ENCODE assay signal across 40 cellular contexts in genomic region chr2:147170932-147171331, GRCh38.
"Had no signal": no experiment of that assay in that cellular context is flagged by ENCODE, and none has a peak within 500 bp of the region (broad histone marks: within the 10 kb centered on the region; RNA-seq: fewer than 3 reads in every experiment).

No MANE protein-coding gene starts in this region.

- H3K27ac ChIP-seq: adrenal gland, ascending aorta, body of pancreas, brain microvascular endothelial cell, breast epithelium, cardiac muscle cell had no signal

- H3K9me3 ChIP-seq: adrenal gland, ascending aorta, body of pancreas, breast epithelium had no signal

- H3K36me3 Mint-ChIP-seq: activated naive CD4-positive, alpha-beta T cell treated with anti-CD3 and anti-CD28 coated beads, Interleukin-2, amount 10 ng/mL, durations not matched to agents 7 days and 5 days; activated naive CD4-positive, alpha-beta T cell treated with anti-CD3 and anti-CD28 coated beads, Interleukin-2, amount 50 U/mL, for 24 hours; activated naive CD4-positive, alpha-beta T cell treated with anti-CD3 and anti-CD28 coated beads, Interleukin-2, amount 50 U/mL, for 72 hours; activated naive CD8-positive, alpha-beta T cell; activated naive CD8-positive, alpha-beta T cell treated with anti-CD3 and anti-CD28 coated beads for 36 hours; activated naive CD8-positive, alpha-beta T cell treated with anti-CD3 and anti-CD28 coated beads, Interleukin-2, amount 10 ng/mL, durations not matched to agents 7 days and 5 days; brain had no signal

- DNase-seq: activated effector memory CD4-positive, alpha-beta T cell treated with anti-CD3 and anti-CD28 coated beads, Interleukin-2, amount 50 U/mL, for 16 hours; activated effector memory CD4-positive, alpha-beta T cell treated with Interleukin-2 at 50 U/mL for 16 hours; activated gamma-delta T cell; activated gamma-delta T cell treated with Interleukin-2 at 50 U/mL for 16 hours; activated naive CD4-positive, alpha-beta T cell; activated naive CD4-positive, alpha-beta T cell treated with anti-CD3 and anti-CD28 coated beads for 36 hours; activated naive CD4-positive, alpha-beta T cell treated with anti-CD3 and anti-CD28 coated beads, Interleukin-2, amount 10 ng/mL, durations not matched to agents 7 days and 5 days; activated naive CD4-positive, alpha-beta T cell treated with anti-CD3 and anti-CD28 coated beads, Interleukin-2, amount 50 U/mL, for 16 hours; activated naive CD4-positive, alpha-beta T cell treated with Interleukin-2 at 50 U/mL for 16 hours; activated naive CD8-positive, alpha-beta T cell treated with anti-CD3 and anti-CD28 coated beads for 36 hours; activated naive CD8-positive, alpha-beta T cell treated with anti-CD3 and anti-CD28 coated beads, Interleukin-2, amount 10 ng/mL, durations not matched to agents 7 days and 5 days; activated naive CD8-positive, alpha-beta T cell treated with anti-CD3 and anti-CD28 coated beads, Interleukin-2, amount 50 U/mL, for 24 hours; activated T-cell treated with anti-CD3 and anti-CD28 coated beads, Interleukin-2, amount 50 U/mL, for 1 hour; activated T-cell treated with anti-CD3 and anti-CD28 coated beads, Interleukin-2, amount 50 U/mL, for 24 hours; activated T-cell treated with anti-CD3 and anti-CD28 coated beads, Interleukin-2, amount 50 U/mL, for 4 hours; activated T-cell treated with anti-CD3 and anti-CD28 coated beads, Interleukin-2, amount 50 U/mL, for 48 hours; activated T-cell treated with anti-CD3 and anti-CD28 coated beads, Interleukin-2, amount 50 U/mL, for 72 hours; adrenal gland; amniotic stem cell; amygdala; anterior cingulate cortex; aorta; body of pancreas; brain microvascular endothelial cell; caudate nucleus; central memory CD4-positive, alpha-beta T cell; cerebellar nuclear complex had no signal

- H3K9me3 Mint-ChIP-seq: activated naive CD4-positive, alpha-beta T cell treated with anti-CD3 and anti-CD28 coated beads for 36 hours; activated naive CD4-positive, alpha-beta T cell treated with anti-CD3 and anti-CD28 coated beads, Interleukin-2, amount 10 ng/mL, durations not matched to agents 7 days and 5 days; activated naive CD4-positive, alpha-beta T cell treated with anti-CD3 and anti-CD28 coated beads, Interleukin-2, amount 50 U/mL, for 24 hours; activated naive CD8-positive, alpha-beta T cell treated with anti-CD3 and anti-CD28 coated beads for 36 hours; activated naive CD8-positive, alpha-beta T cell treated with anti-CD3 and anti-CD28 coated beads, Interleukin-2, amount 10 ng/mL, durations not matched to agents 7 days and 5 days; activated naive CD8-positive, alpha-beta T cell treated with anti-CD3 and anti-CD28 coated beads, Interleukin-2, amount 50 U/mL, for 24 hours; activated T-cell treated with anti-CD3 and anti-CD28 coated beads, Interleukin-2, amount 50 U/mL, for 24 hours; activated T-cell treated with anti-CD3 and anti-CD28 coated beads, Interleukin-2, amount 50 U/mL, for 4 hours; activated T-helper 1 cell treated with anti-CD3 and anti-CD28 coated beads, Interleukin-12 subunit alpha, Interleukin-12 subunit beta, Interleukin-2, Interleukin-4 antibody, amounts not matched to agents 30 ng/mL and 10 ng/mL and 1 ng/mL, durations not matched to agents 14 hours and 24 hours and 36 hours; activated T-helper 2 cell treated with anti-CD3 and anti-CD28 coated beads, Interferon-gamma antibody, Interleukin-2, Interleukin-4, amounts not matched to agents 10 μg/mL and 5 μg/mL and 100 μg/mL, durations not matched to agents 14 hours and 24 hours and 36 hours had no signal

- H3K4me1 ChIP-seq: adrenal gland, ascending aorta, body of pancreas, breast epithelium had no signal

- H3K27me3 Mint-ChIP-seq: activated naive CD8-positive, alpha-beta T cell; activated naive CD8-positive, alpha-beta T cell treated with anti-CD3 and anti-CD28 coated beads, Interleukin-2, amount 50 U/mL, for 24 hours; activated T-cell treated with anti-CD3 and anti-CD28 coated beads, Interleukin-2, amount 50 U/mL, for 24 hours; activated T-helper 17 cell treated with anti-CD3 and anti-CD28 coated beads, Interleukin-2, amount 50 U/mL, for 72 hours; brain; central memory CD8-positive, alpha-beta T cell had no signal

- H3K27ac Mint-ChIP-seq: activated naive CD4-positive, alpha-beta T cell treated with anti-CD3 and anti-CD28 coated beads for 36 hours; activated naive CD4-positive, alpha-beta T cell treated with anti-CD3 and anti-CD28 coated beads, Interleukin-2, amount 10 ng/mL, durations not matched to agents 7 days and 5 days; activated naive CD4-positive, alpha-beta T cell treated with anti-CD3 and anti-CD28 coated beads, Interleukin-2, amount 50 U/mL, for 24 hours; activated naive CD4-positive, alpha-beta T cell treated with anti-CD3 and anti-CD28 coated beads, Interleukin-2, amount 50 U/mL, for 72 hours; activated naive CD8-positive, alpha-beta T cell; activated naive CD8-positive, alpha-beta T cell treated with anti-CD3 and anti-CD28 coated beads for 36 hours; activated naive CD8-positive, alpha-beta T cell treated with anti-CD3 and anti-CD28 coated beads, Interleukin-2, amount 10 ng/mL, durations not matched to agents 7 days and 5 days; activated naive CD8-positive, alpha-beta T cell treated with anti-CD3 and anti-CD28 coated beads, Interleukin-2, amount 50 U/mL, for 24 hours; activated T-cell treated with anti-CD3 and anti-CD28 coated beads, Interleukin-2, amount 50 U/mL, for 24 hours; activated T-cell treated with anti-CD3 and anti-CD28 coated beads, Interleukin-2, amount 50 U/mL, for 72 hours; activated T-helper 1 cell treated with anti-CD3 and anti-CD28 coated beads, Interleukin-12 subunit alpha, Interleukin-12 subunit beta, Interleukin-2, Interleukin-4 antibody, amounts not matched to agents 30 ng/mL and 10 ng/mL and 1 ng/mL, durations not matched to agents 14 hours and 24 hours and 36 hours; activated T-helper 17 cell treated with anti-CD3 and anti-CD28 coated beads, Interleukin-2, amount 50 U/mL, for 72 hours; activated T-helper 2 cell treated with anti-CD3 and anti-CD28 coated beads, Interferon-gamma antibody, Interleukin-2, Interleukin-4, amounts not matched to agents 10 μg/mL and 5 μg/mL and 100 μg/mL, durations not matched to agents 14 hours and 24 hours and 36 hours; brain had no signal

- H3K4me3 Mint-ChIP-seq: activated naive CD4-positive, alpha-beta T cell treated with anti-CD3 and anti-CD28 coated beads for 36 hours; activated naive CD4-positive, alpha-beta T cell treated with anti-CD3 and anti-CD28 coated beads, Interleukin-2, amount 10 ng/mL, durations not matched to agents 7 days and 5 days; activated naive CD4-positive, alpha-beta T cell treated with anti-CD3 and anti-CD28 coated beads, Interleukin-2, amount 50 U/mL, for 24 hours; activated naive CD8-positive, alpha-beta T cell; activated naive CD8-positive, alpha-beta T cell treated with anti-CD3 and anti-CD28 coated beads for 36 hours; activated naive CD8-positive, alpha-beta T cell treated with anti-CD3 and anti-CD28 coated beads, Interleukin-2, amount 10 ng/mL, durations not matched to agents 7 days and 5 days; activated naive CD8-positive, alpha-beta T cell treated with anti-CD3 and anti-CD28 coated beads, Interleukin-2, amount 50 U/mL, for 24 hours; activated T-cell treated with anti-CD3 and anti-CD28 coated beads, Interleukin-2, amount 50 U/mL, for 24 hours; activated T-cell treated with anti-CD3 and anti-CD28 coated beads, Interleukin-2, amount 50 U/mL, for 4 hours; activated T-cell treated with anti-CD3 and anti-CD28 coated beads, Interleukin-2, amount 50 U/mL, for 72 hours; activated T-helper 1 cell treated with anti-CD3 and anti-CD28 coated beads, Interleukin-12 subunit alpha, Interleukin-12 subunit beta, Interleukin-2, Interleukin-4 antibody, amounts not matched to agents 30 ng/mL and 10 ng/mL and 1 ng/mL, durations not matched to agents 14 hours and 24 hours and 36 hours; activated T-helper 17 cell treated with anti-CD3 and anti-CD28 coated beads, Interleukin-2, amount 50 U/mL, for 72 hours; brain; central memory CD8-positive, alpha-beta T cell had no signal

- H3K4me3 ChIP-seq: adrenal gland, ascending aorta, body of pancreas, breast epithelium, cardiac muscle cell had no signal

- ATAC-seq: activated naive CD4-positive, alpha-beta T cell treated with anti-CD3 and anti-CD28 coated beads, Interleukin-2, amount 50 U/mL, for 72 hours; activated naive CD8-positive, alpha-beta T cell treated with anti-CD3 and anti-CD28 coated beads, Interleukin-2, amount 50 U/mL, for 24 hours; activated T-cell treated with anti-CD3 and anti-CD28 coated beads, Interleukin-2, amount 50 U/mL, for 4 hours; activated T-cell treated with anti-CD3 and anti-CD28 coated beads, Interleukin-2, amount 50 U/mL, for 72 hours; activated T-helper 17 cell treated with anti-CD3 and anti-CD28 coated beads, Interleukin-2, amount 50 U/mL, for 72 hours; body of pancreas had no signal

- H3K36me3 ChIP-seq: adrenal gland, ascending aorta, brain microvascular endothelial cell, breast epithelium, cardiac muscle cell had no signal

- H3K27me3 ChIP-seq: adrenal gland, ascending aorta, body of pancreas, brain microvascular endothelial cell, breast epithelium, cardiac muscle cell had no signal

- FAIRE-seq: astrocyte, bronchial epithelial cell had no signal

- H3K4me1 Mint-ChIP-seq: activated naive CD4-positive, alpha-beta T cell treated with anti-CD3 and anti-CD28 coated beads, Interleukin-2, amount 10 ng/mL, durations not matched to agents 7 days and 5 days; activated naive CD4-positive, alpha-beta T cell treated with anti-CD3 and anti-CD28 coated beads, Interleukin-2, amount 50 U/mL, for 24 hours; activated naive CD8-positive, alpha-beta T cell treated with anti-CD3 and anti-CD28 coated beads for 36 hours; activated naive CD8-positive, alpha-beta T cell treated with anti-CD3 and anti-CD28 coated beads, Interleukin-2, amount 10 ng/mL, durations not matched to agents 7 days and 5 days; activated naive CD8-positive, alpha-beta T cell treated with anti-CD3 and anti-CD28 coated beads, Interleukin-2, amount 50 U/mL, for 24 hours; brain; central memory CD8-positive, alpha-beta T cell had no signal
